22 cellular contexts compared by ENCODE assay signal in the genomic region with DNA sequence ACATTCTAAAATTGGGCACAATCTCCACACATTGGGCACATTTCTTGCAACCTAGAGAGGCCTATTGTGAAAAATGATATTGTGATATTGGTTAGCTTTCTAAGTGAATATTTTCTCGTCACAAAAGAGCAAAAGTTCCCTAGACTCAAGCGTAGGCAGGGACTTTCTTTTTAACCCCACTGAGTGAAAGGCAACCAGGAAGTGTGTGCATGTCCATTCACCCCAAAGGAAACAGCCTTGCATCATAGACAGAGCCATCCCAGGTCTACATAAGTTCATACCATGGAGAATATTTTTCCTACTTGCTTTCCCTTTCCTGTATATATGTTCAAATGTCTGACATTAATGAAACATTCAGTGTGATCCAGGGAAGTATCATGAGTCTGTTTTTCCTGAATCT.
DNase-seq lines count a peak whose midpoint lies in the region; ATAC-seq and TF ChIP-seq lines count a peak whose summit lies in the region.
"Had no signal": no experiment of that assay in that cellular context is flagged by ENCODE, and none has a peak within 500 bp of the region (broad histone marks: within the 10 kb centered on the region; RNA-seq: fewer than 3 reads in every experiment).

No MANE protein-coding gene starts in this region.

- peak overlapping the region in 1 of 2 donors; percentile 6 for H3K9ac ChIP-seq in stomach smooth muscle (ENCODE audit: low read length in 2 of 2)
- H3K9ac ChIP-seq: neural progenitor cell had no signal

- TF ChIP-seq CTCF in GM10266 (IDR thresholded peaks at IDR 0.05; ENCODE audit: control insufficient read depth, insufficient read depth, low read depth, missing control alignments) (no peak), cardiac fibroblast (IDR thresholded peaks at IDR 0.05; ENCODE audit: low read depth, low read length) (no peak), WERI-Rb-1 (IDR thresholded peaks at IDR 0.05; ENCODE audit: low read depth, low read length) (no peak)

- H3K4me3 ChIP-seq in cardiac fibroblast (replicated peaks in 1 of 2; ENCODE audit: low read depth in 2 of 2, low read length in 2 of 2), result no peak overlapping the region
- no peak overlapping the region for H3K4me3 ChIP-seq in stomach smooth muscle (ENCODE audit: low read length in 2 of 2)
- H3K4me3 ChIP-seq in WERI-Rb-1 (ENCODE audit: low read depth, low read length), result no peak overlapping the region
- H3K4me3 ChIP-seq: HAP-1, left lung, mucosa of descending colon, neural progenitor cell, psoas muscle, SK-N-MC, upper lobe of right lung had no signal

- H3K36me3 ChIP-seq in stomach smooth muscle (ENCODE audit: control insufficient read depth in 2 of 2, insufficient read depth in 2 of 2, low read length in 2 of 2), result peaks cover 7 to 18% of the 10 kb centered on the region in 2 donors
- H3K36me3 ChIP-seq in WERI-Rb-1, result no peaks in the 10 kb centered on the region
- H3K36me3 ChIP-seq: HAP-1, left lung, neural progenitor cell, upper lobe of right lung had no signal

- ATAC-seq in left lobe of liver, result peak; percentile 23
- ATAC-seq: activated naive CD4-positive, alpha-beta T cell treated with anti-CD3 and anti-CD28 coated beads, Interleukin-2, amount 50 U/mL, for 72 hours; activated T-helper 17 cell treated with anti-CD3 and anti-CD28 coated beads, Interleukin-2, amount 50 U/mL, for 72 hours; left lung; mucosa of descending colon; psoas muscle; upper lobe of right lung had no signal

- DNase-seq in GM10266 (ENCODE audit: extremely low spot score) (peak; percentile 23), cardiac fibroblast (ENCODE audit: low read depth in 2 of 2) (peak; percentile 20 to 41), left lobe of liver (ENCODE audit: low spot score) (no peak), NAMALWA (ENCODE audit: low spot score) (no peak), WERI-Rb-1 (no peak), head of caudate nucleus (no peak)
- DNase-seq: activated CD4-positive, alpha-beta T cell treated with anti-CD3 and anti-CD28 coated beads, Interleukin-2, amount 50 U/mL, for 1 hour; activated CD8-positive, alpha-beta memory T cell treated with anti-CD3 and anti-CD28 coated beads, Interleukin-2, amount 50 U/mL, for 4 hours; EL; left lung; mucosa of descending colon; NCI-H2107; psoas muscle; stimulated activated CD4-positive, alpha-beta T cell treated with anti-CD3 and anti-CD28 coated beads, Interleukin-4, amount 100 ng/mL, for 24 hours; upper lobe of right lung had no signal

- intact Hi-C loops in head of caudate nucleus (cut with DNase I), result no loop called here

- H3K9me3 ChIP-seq in stomach smooth muscle (ENCODE audit: control insufficient read depth in 2 of 2, low read length in 2 of 2), result no peaks in the 10 kb centered on the region
- no peaks in the 10 kb centered on the region for H3K9me3 ChIP-seq in WERI-Rb-1 (ENCODE audit: severe bottlenecking)
- H3K9me3 ChIP-seq: HAP-1, mucosa of descending colon, psoas muscle, upper lobe of right lung had no signal

- peak overlapping the region; percentile 83 for H3K27ac ChIP-seq in stomach smooth muscle (ENCODE audit: low read length)
- no peak overlapping the region for H3K27ac ChIP-seq in WERI-Rb-1
- H3K27ac ChIP-seq: left lung, neural progenitor cell, psoas muscle, SK-N-MC, upper lobe of right lung, VCaP had no signal

- H3K4me1 ChIP-seq in stomach smooth muscle (ENCODE audit: control insufficient read depth, insufficient read depth, low read length), result peaks cover 58% of the 10 kb centered on the region
- H3K4me1 ChIP-seq: HAP-1, psoas muscle had no signal

- no peaks in the 10 kb centered on the region for H3K27me3 ChIP-seq in stomach smooth muscle (ENCODE audit: control insufficient read depth in 1 of 2, insufficient read depth in 2 of 2, low read length in 2 of 2)
- H3K27me3 ChIP-seq in WERI-Rb-1 (ENCODE audit: insufficient read depth, low read depth, severe bottlenecking), result no peaks in the 10 kb centered on the region
- H3K27me3 ChIP-seq: left lung, neural progenitor cell, upper lobe of right lung had no signal

Comparison
In these comparisons a context has a peak if more than half of its experiments do, and no peak if none do; other contexts are left out.
1. DNase-seq: peak in GM10266 (single experiment) and cardiac fibroblast (2 of 2); none in left lobe of liver (single experiment), NAMALWA (single experiment), WERI-Rb-1 (single experiment) and head of caudate nucleus (0 of 42).